ENCODE assay signal across 9 cellular contexts in genomic region chr17:39622380-39623006, GRCh38. TPM values are rescaled to one million over a fixed set of nuclear protein-coding genes. Genes with fewer than 3 reads are reported as not detected.
DNase-seq lines count a peak whose midpoint lies in the region; ATAC-seq lines count a peak whose summit lies in the region.
"Had no signal": no experiment of that assay in that cellular context is flagged by ENCODE, and none has a peak within 500 bp of the region (broad histone marks: within the 10 kb centered on the region; RNA-seq: fewer than 3 reads in every experiment).

No MANE protein-coding gene starts in this region.

- no peaks in the 10 kb centered on the region for H3K9me3 Mint-ChIP-seq in IgD-negative memory B cell

- H3K36me3 Mint-ChIP-seq in IgD-negative memory B cell = no peaks in the 10 kb centered on the region

- no peak for ATAC-seq in HG03097 (IDR thresholded peaks at IDR 0.05; ENCODE audit: low FRiP score, unreplicated experiment)

- peak overlapping the region; percentile 62 to 90 (median 78) for H3K4me3 Mint-ChIP-seq in IgD-negative memory B cell

- peak overlapping the region in 2 of 3 donors; percentile 46 to 69 for H3K27ac Mint-ChIP-seq in IgD-negative memory B cell

- peaks cover 15 to 16% (median 15%) of the 10 kb centered on the region in 3 donors for H3K4me1 Mint-ChIP-seq in IgD-negative memory B cell

- DNase-seq in NCI-H146 (lab: John Stamatoyannopoulos, UW) (peak; percentile 22), NCI-H146 treated with DMSO at 0.1 percent for 48 hours (lab: John Stamatoyannopoulos, UW; ENCODE audit: unreplicated experiment) (no peak), NCI-H1417 (lab: John Stamatoyannopoulos, UW) (no peak), HUDEP-2 (lab: John Stamatoyannopoulos, UW; ENCODE audit: unreplicated experiment in 76 of 76) (no peak)
- peak; percentile 37 for DNase-seq in activated T-helper 9 cell treated with anti-CD3 and anti-CD28 coated beads, Interleukin-2, amount 50 U/mL, for 16 hours (ENCODE audit: low read depth)
- DNase-seq in stimulated activated CD4-positive, alpha-beta T cell treated with anti-CD3 and anti-CD28 coated beads, Interleukin-1b, Interleukin-23, amount 100 ng/mL, for 48 hours = peak; percentile 72

- peaks cover 15% of the 10 kb centered on the region for H3K27me3 Mint-ChIP-seq in IgD-negative memory B cell

RNA-seq across cellular contexts. Expression of gene PPP1R1B, which starts 4.3 kb away (rescaled TPM):
- polyA plus RNA-seq in IgD-negative memory B cell = not detected

RNA-seq across cellular contexts. Expression of gene STARD3, which starts 14.5 kb away (rescaled TPM):
- polyA plus RNA-seq in IgD-negative memory B cell = 35.7 TPM

RNA-seq across cellular contexts. Expression of gene NEUROD2, which starts 14.8 kb away (rescaled TPM):
- not detected for polyA plus RNA-seq in IgD-negative memory B cell
- polyA plus RNA-seq: urinary bladder had no signal

RNA-seq across cellular contexts. Expression of gene TCAP, which starts 42.7 kb away (rescaled TPM):
- not detected for polyA plus RNA-seq in IgD-negative memory B cell

RNA-seq across cellular contexts. Expression of gene PNMT, which starts 45.8 kb away (rescaled TPM):
- polyA plus RNA-seq in IgD-negative memory B cell = not detected

Comparison
In these comparisons a context has a peak if more than half of its experiments do, and no peak if none do; other contexts are left out.
1. DNase-seq: peak in NCI-H146 (single experiment), activated T-helper 9 cell treated with anti-CD3 and anti-CD28 coated beads, Interleukin-2, amount 50 U/mL, for 16 hours (single experiment) and stimulated activated CD4-positive, alpha-beta T cell treated with anti-CD3 and anti-CD28 coated beads, Interleukin-1b, Interleukin-23, amount 100 ng/mL, for 48 hours (single experiment); none in NCI-H146 treated with DMSO at 0.1 percent for 48 hours (single experiment), NCI-H1417 (0 of 3) and HUDEP-2 (0 of 76).